Comparison of ENCODE assay signal across 19 cellular contexts in the genomic region with DNA sequence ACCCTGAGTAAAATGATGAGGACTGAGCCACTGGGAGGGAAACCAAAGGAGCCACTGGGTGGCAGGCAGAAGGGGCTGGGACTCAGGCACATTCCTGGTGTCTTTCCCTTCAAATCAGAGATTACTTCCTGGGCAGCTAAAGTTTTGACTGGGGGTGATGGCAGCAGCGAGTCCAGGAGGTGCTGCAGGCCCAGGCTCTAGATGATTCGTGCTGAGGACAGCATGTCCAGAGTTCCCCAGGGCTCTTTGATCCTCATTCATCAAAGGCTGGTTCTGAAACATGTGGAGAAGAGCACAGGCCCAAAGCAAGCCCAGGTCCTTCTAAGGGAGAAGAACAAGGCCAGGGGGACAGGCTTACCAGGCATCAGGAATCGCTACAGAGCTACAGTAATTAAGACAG.
DNase-seq lines count a peak whose midpoint lies in the region; TF ChIP-seq lines count a peak whose summit lies in the region.
"Had no signal": no experiment of that assay in that cellular context is flagged by ENCODE, and none has a peak within 500 bp of the region (broad histone marks: within the 10 kb centered on the region; RNA-seq: fewer than 3 reads in every experiment).

No MANE protein-coding gene starts in this region.

- H3K36me3 ChIP-seq in A673 (ENCODE audit: insufficient read depth, low read length, poor library complexity, severe bottlenecking) (no peaks in the 10 kb centered on the region), GM23248 (ENCODE audit: low read depth) (no peaks in the 10 kb centered on the region), suprapubic skin (no peaks in the 10 kb centered on the region)
- H3K36me3 ChIP-seq: prostate gland had no signal

- peaks cover 7% of the 10 kb centered on the region for H3K27me3 Mint-ChIP-seq in chondrocyte (ENCODE audit: low read depth)

- no peak overlapping the region for H3K4me2 ChIP-seq in GM23248 (ENCODE audit: unreplicated experiment)

- H3K4me3 Mint-ChIP-seq in chondrocyte (ENCODE audit: unreplicated experiment) = no peak overlapping the region
- H3K4me3 Mint-ChIP-seq: activated naive CD8-positive, alpha-beta T cell treated with anti-CD3 and anti-CD28 coated beads, Interleukin-2, amount 10 ng/mL, durations not matched to agents 7 days and 5 days; T-helper 17 cell had no signal

- 45 to 53% methylated on average over 3 of the region's 3 CpGs for WGBS in GM23248 (ENCODE audit: low coverage in 1 of 2, low lambda C conversion rate in 2 of 2, missing lambda C conversion rate in 2 of 2), 2 experiments
- 34% methylated on average over 2 of the region's 3 CpGs for WGBS in suprapubic skin

- H3K4me1 ChIP-seq in A673 (ENCODE audit: insufficient read depth, low read length, poor library complexity, severe bottlenecking) (peaks cover 43% of the 10 kb centered on the region), GM23248 (ENCODE audit: insufficient read depth) (peaks cover 9% of the 10 kb centered on the region; the same call in 1 of the 2 replicates), suprapubic skin (no peaks in the 10 kb centered on the region)
- H3K4me1 ChIP-seq: prostate gland had no signal

- intact Hi-C loops in A673 (cut with micrococcal nuclease; ENCODE audit: unreplicated experiment) = no loop called here

- peak; percentile 49 for DNase-seq in A673 (ENCODE audit: low spot score)
- peak; percentile 6 for DNase-seq in GM23248
- peak; percentile 29 for DNase-seq in RKO (ENCODE audit: low spot score)
- peak; percentile 34 for DNase-seq in kidney tubule cell (ENCODE audit: low spot score)
- DNase-seq in suprapubic skin (ENCODE audit: low spot score in 2 of 2) = no peak
- no peak for DNase-seq in chondrocyte (ENCODE audit: low spot score)
- DNase-seq in GM10248 (ENCODE audit: extremely low spot score) = no peak
- DNase-seq: activated CD4-positive, alpha-beta T cell treated with anti-CD3 and anti-CD28 coated beads for 48 hours; activated naive CD8-positive, alpha-beta T cell treated with anti-CD3 and anti-CD28 coated beads, Interleukin-2, amount 10 ng/mL, durations not matched to agents 7 days and 5 days; activated T-cell treated with anti-CD3 and anti-CD28 coated beads, Interleukin-2, amount 50 U/mL, for 72 hours; cerebellar nuclear complex; DMS153; GF-D8; kidney glomerular epithelial cell; NCI-H1694; NCI-H2171; NCI-H524 treated with DMSO at 0.1 percent for 48 hours; T-helper 17 cell had no signal

- in situ Hi-C loops in GM23248 (cut with MboI) = no loop called here

- no peaks in the 10 kb centered on the region for H3K27me3 ChIP-seq in A673 (replicated peaks; ENCODE audit: insufficient read depth, low read depth, low read length, poor library complexity)
- peaks cover 22% of the 10 kb centered on the region for H3K27me3 ChIP-seq in GM23248 (replicated peaks; ENCODE audit: insufficient read depth)
- H3K27me3 ChIP-seq in suprapubic skin = no peaks in the 10 kb centered on the region

- no peak overlapping the region for H3K9ac ChIP-seq in GM23248

- TF ChIP-seq CTCF in A673 (conservative IDR thresholded peaks at IDR 0.05; ENCODE audit: low read depth, low read length) (no peak), suprapubic skin (IDR thresholded peaks at IDR 0.05) (no peak), chondrocyte (IDR thresholded peaks at IDR 0.05) (no peak), GM10248 (IDR thresholded peaks at IDR 0.05; ENCODE audit: control extremely low read depth, extremely low read depth, low read depth, missing control alignments) (no peak)

- TF ChIP-seq POLR2A in suprapubic skin (IDR thresholded peaks at IDR 0.05) = no peak

- TF ChIP-seq EP300 in suprapubic skin (IDR thresholded peaks at IDR 0.05) = no peak

- H3K9me3 Mint-ChIP-seq in chondrocyte (ENCODE audit: low read depth) = no peaks in the 10 kb centered on the region
- H3K9me3 Mint-ChIP-seq: activated naive CD8-positive, alpha-beta T cell treated with anti-CD3 and anti-CD28 coated beads, Interleukin-2, amount 10 ng/mL, durations not matched to agents 7 days and 5 days; activated T-cell treated with anti-CD3 and anti-CD28 coated beads, Interleukin-2, amount 50 U/mL, for 72 hours had no signal

- H2AFZ ChIP-seq in GM23248 = no peak overlapping the region

- peaks cover 2% of the 10 kb centered on the region for H3K36me3 Mint-ChIP-seq in chondrocyte (ENCODE audit: low read depth)
- H3K36me3 Mint-ChIP-seq: activated naive CD8-positive, alpha-beta T cell treated with anti-CD3 and anti-CD28 coated beads, Interleukin-2, amount 10 ng/mL, durations not matched to agents 7 days and 5 days had no signal

- CTCF ChIA-PET in A673 (lab: Charles Lee) = no interaction called here
- CTCF ChIA-PET in GM10248 (lab: Yijun Ruan, JAX) = interaction anchor here (1.0 to 1.6 kb wide), 2 partner anchors 10 to 11 kb away, joined by 5 to 6 read pairs; no protein-coding TSS in a partner anchor

- H3K79me2 ChIP-seq in GM23248 (ENCODE audit: insufficient read depth) = no peaks in the 10 kb centered on the region

- H3K9me2 ChIP-seq in GM23248 (ENCODE audit: insufficient read depth) = no peaks in the 10 kb centered on the region

- no peaks in the 10 kb centered on the region for H4K20me1 ChIP-seq in GM23248 (ENCODE audit: insufficient read depth)

- H3K9me3 ChIP-seq in A673 (ENCODE audit: low read depth, low read length, poor library complexity, severe bottlenecking) (no peaks in the 10 kb centered on the region), GM23248 (ENCODE audit: low read depth) (no peaks in the 10 kb centered on the region), suprapubic skin (no peaks in the 10 kb centered on the region)
- H3K9me3 ChIP-seq: prostate gland had no signal

- BruUV-seq in A673 (replicated peaks; lab: Mats Ljungman, UMichigan) = TSS peak; percentile 72

- POLR2A ChIA-PET in A673 (lab: Charles Lee; ENCODE audit: low non-redundant PET) (interaction anchor here (0.7 to 0.8 kb wide), 2 partner anchors 400 to 1510 kb away, joined by 3 to 11 read pairs; no protein-coding TSS in a partner anchor), GM10248 (lab: Yijun Ruan, JAX) (no interaction called here)

- H3F3A ChIP-seq in GM23248 (ENCODE audit: insufficient read depth) = peaks cover 6% of the 10 kb centered on the region; the same call in 1 of the 2 replicates

- H3K27ac Mint-ChIP-seq in chondrocyte (ENCODE audit: unreplicated experiment) = no peak overlapping the region
- H3K27ac Mint-ChIP-seq: activated naive CD8-positive, alpha-beta T cell treated with anti-CD3 and anti-CD28 coated beads, Interleukin-2, amount 10 ng/mL, durations not matched to agents 7 days and 5 days; T-helper 17 cell had no signal

- H3K4me1 Mint-ChIP-seq in chondrocyte (ENCODE audit: low read depth) = peaks cover 30% of the 10 kb centered on the region

- peak overlapping the region; percentile 21 for H3K27ac ChIP-seq in A673 (ENCODE audit: low read depth, low read length, poor library complexity, severe bottlenecking)
- H3K27ac ChIP-seq in GM23248 = no peak overlapping the region
- H3K27ac ChIP-seq in suprapubic skin = no peak overlapping the region
- H3K27ac ChIP-seq: prostate gland had no signal

- H3K4me3 ChIP-seq in A673 (ENCODE audit: low read depth, low read length, poor library complexity, severe bottlenecking) (no peak overlapping the region), GM23248 (no peak overlapping the region), suprapubic skin (no peak overlapping the region)
- H3K4me3 ChIP-seq: prostate gland had no signal

Comparison
In these comparisons a context has a peak if more than half of its experiments do, and no peak if none do; other contexts are left out.
1. DNase-seq: peak in A673 (single experiment), GM23248 (single experiment), RKO (single experiment) and kidney tubule cell (single experiment); none in suprapubic skin (0 of 2), chondrocyte (single experiment) and GM10248 (single experiment).